Comparison of ENCODE assay signal across 9 cellular contexts in genomic region chr16:25051446-25052160, GRCh38. TPM values are rescaled to one million over a fixed set of nuclear protein-coding genes. Genes with fewer than 3 reads are reported as not detected.
DNase-seq lines count a peak whose midpoint lies in the region; ATAC-seq and TF ChIP-seq lines count a peak whose summit lies in the region.
"Had no signal": no experiment of that assay in that cellular context is flagged by ENCODE, and none has a peak within 500 bp of the region (broad histone marks: within the 10 kb centered on the region; RNA-seq: fewer than 3 reads in every experiment).

No MANE protein-coding gene starts in this region.

- TF ChIP-seq CTCF in Caco-2 (IDR thresholded peaks at IDR 0.05; ENCODE audit: insufficient read depth in 1 of 2, low read depth in 1 of 2, low read length in 1 of 2, severe bottlenecking in 1 of 2, unreplicated experiment in 1 of 2) (no peak), PC-3 (conservative IDR thresholded peaks at IDR 0.05; ENCODE audit: low read depth, low read length) (no peak), endodermal cell (conservative IDR thresholded peaks at IDR 0.05) (no peak), neural progenitor cell (IDR thresholded peaks at IDR 0.05) (no peak), BE2C (IDR thresholded peaks at IDR 0.05; ENCODE audit: low read depth, low read length) (no peak)

- H3K4me3 ChIP-seq in Caco-2 (ENCODE audit: low read depth, low read length) (no peak overlapping the region), PC-3 (ENCODE audit: low read length) (peak overlapping the region; percentile 40; the same call in 1 of the 2 replicates), endodermal cell (ENCODE audit: low read length) (no peak overlapping the region), neural progenitor cell (no peak overlapping the region), BE2C (ENCODE audit: low read depth, low read length) (no peak overlapping the region)

- no peaks in the 10 kb centered on the region for H3K36me3 ChIP-seq in Caco-2 (ENCODE audit: control insufficient read depth, insufficient read depth, low read length)
- no peaks in the 10 kb centered on the region for H3K36me3 ChIP-seq in PC-3 (ENCODE audit: low read depth, low read length)
- H3K36me3 ChIP-seq in endodermal cell (ENCODE audit: control insufficient read depth, insufficient read depth, low read length) = no peaks in the 10 kb centered on the region
- no peaks in the 10 kb centered on the region for H3K36me3 ChIP-seq in neural progenitor cell
- no peaks in the 10 kb centered on the region for H3K36me3 ChIP-seq in BE2C

- peak overlapping the region; percentile 43 for H3K27ac Mint-ChIP-seq in Caco-2 (ENCODE audit: unreplicated experiment)
- peak overlapping the region; percentile 50 for H3K27ac Mint-ChIP-seq in endodermal cell
- peak overlapping the region; percentile 22 for H3K27ac Mint-ChIP-seq in neural progenitor cell

- no TSS peak for BruUV-seq in Caco-2 (replicated peaks; lab: Mats Ljungman, UMichigan)
- BruUV-seq in PC-3 (replicated peaks; lab: Mats Ljungman, UMichigan) = no TSS peak

- CTCF ChIA-PET in Caco-2 (lab: Charles Lee) = no interaction called here
- CTCF ChIA-PET in PC-3 (lab: Charles Lee) = no interaction called here

- H3K9me3 Mint-ChIP-seq in Caco-2 (ENCODE audit: unreplicated experiment) (no peaks in the 10 kb centered on the region), endodermal cell (no peaks in the 10 kb centered on the region), neural progenitor cell (no peaks in the 10 kb centered on the region)

- 52 to 67% methylated on average over 5 to 6 of the region's 7 CpGs for WGBS in endodermal cell (ENCODE audit: insufficient coverage in 1 of 2, insufficient read length in 1 of 2), 2 experiments

- H3K27ac ChIP-seq in PC-3 (ENCODE audit: low read length) = peak overlapping the region; percentile 25
- no peak overlapping the region for H3K27ac ChIP-seq in endodermal cell (ENCODE audit: low read depth, low read length)
- no peak overlapping the region for H3K27ac ChIP-seq in neural progenitor cell

- H3K27me3 ChIP-seq in Caco-2 (replicated peaks; ENCODE audit: control insufficient read depth, insufficient read depth, low read length) (no peaks in the 10 kb centered on the region), PC-3 (ENCODE audit: low read length) (no peaks in the 10 kb centered on the region), endodermal cell (ENCODE audit: control insufficient read depth, insufficient read depth, low read length, poor library complexity, severe bottlenecking) (no peaks in the 10 kb centered on the region), neural progenitor cell (no peaks in the 10 kb centered on the region), BE2C (no peaks in the 10 kb centered on the region)

- H3K27me3 Mint-ChIP-seq in Caco-2 (ENCODE audit: insufficient read depth, unreplicated experiment) (no peaks in the 10 kb centered on the region), endodermal cell (ENCODE audit: insufficient read depth) (no peaks in the 10 kb centered on the region), neural progenitor cell (ENCODE audit: insufficient read depth, low read depth) (peaks cover 5% of the 10 kb centered on the region)

- no peaks in the 10 kb centered on the region for H3K9me2 ChIP-seq in PC-3 (replicated peaks; ENCODE audit: low read length)

- peak overlapping the region; percentile 52 for H3K4me3 Mint-ChIP-seq in Caco-2 (ENCODE audit: unreplicated experiment)
- H3K4me3 Mint-ChIP-seq in endodermal cell = no peak overlapping the region
- H3K4me3 Mint-ChIP-seq in neural progenitor cell = no peak overlapping the region

- peak overlapping the region; percentile 65 for H3K9ac ChIP-seq in PC-3 (ENCODE audit: low read length)
- no peak overlapping the region for H3K9ac ChIP-seq in endodermal cell (ENCODE audit: extremely low read depth, low read length, poor library complexity, severe bottlenecking)
- no peak overlapping the region for H3K9ac ChIP-seq in neural progenitor cell

- POLR2A ChIA-PET in Caco-2 (lab: Charles Lee) (no interaction called here), PC-3 (lab: Charles Lee; ENCODE audit: unreplicated experiment) (interaction anchor here (0.5 kb wide), 1 partner anchor 38 kb away, joined by 3 read pairs; no protein-coding TSS in a partner anchor)

- ATAC-seq in PC-3 = no peak
- no peak for ATAC-seq in HG02885 (IDR thresholded peaks at IDR 0.05; ENCODE audit: poor library complexity, unreplicated experiment)
- no peak for ATAC-seq in HG03175 (IDR thresholded peaks at IDR 0.05; ENCODE audit: unreplicated experiment)

- no peaks in the 10 kb centered on the region for H3K79me2 ChIP-seq in PC-3 (ENCODE audit: low read length)
- H3K79me2 ChIP-seq in neural progenitor cell (ENCODE audit: low read depth) = no peaks in the 10 kb centered on the region

- peaks cover 5% of the 10 kb centered on the region for H3K36me3 Mint-ChIP-seq in Caco-2 (ENCODE audit: insufficient read depth, unreplicated experiment)
- no peaks in the 10 kb centered on the region for H3K36me3 Mint-ChIP-seq in endodermal cell (ENCODE audit: low read depth)
- H3K36me3 Mint-ChIP-seq in neural progenitor cell = no peaks in the 10 kb centered on the region

- DNase-seq in Caco-2 (no peak), PC-3 (peak; percentile 13), endodermal cell (peak; percentile 78), neural progenitor cell (ENCODE audit: low spot score) (no peak), BE2C (no peak), germinal center (ENCODE audit: low spot score) (no peak)
- DNase-seq: NCI-H526 treated with DMSO at 0.1 percent for 48 hours had no signal

- H3K4me2 ChIP-seq in PC-3 (ENCODE audit: low read length) (peak overlapping the region; percentile 72), neural progenitor cell (no peak overlapping the region)

- H3F3A ChIP-seq in PC-3 (ENCODE audit: low read length, unreplicated experiment) = no peaks in the 10 kb centered on the region
- peaks cover 4% of the 10 kb centered on the region for H3F3A ChIP-seq in neural progenitor cell (ENCODE audit: low read depth)

- peaks cover 20% of the 10 kb centered on the region for H3K4me1 Mint-ChIP-seq in Caco-2 (ENCODE audit: low read depth, unreplicated experiment)
- H3K4me1 Mint-ChIP-seq in endodermal cell = peaks cover 28% of the 10 kb centered on the region
- peaks cover 13% of the 10 kb centered on the region for H3K4me1 Mint-ChIP-seq in neural progenitor cell

- H3K9me3 ChIP-seq in Caco-2 (no peaks in the 10 kb centered on the region), PC-3 (ENCODE audit: low read length) (no peaks in the 10 kb centered on the region), endodermal cell (ENCODE audit: control insufficient read depth, low read length) (no peaks in the 10 kb centered on the region), neural progenitor cell (ENCODE audit: low read depth) (no peaks in the 10 kb centered on the region), BE2C (no peaks in the 10 kb centered on the region)

- H2AFZ ChIP-seq in PC-3 (ENCODE audit: low read length) = peak overlapping the region; percentile 36; the same call in 1 of the 2 replicates
- H2AFZ ChIP-seq in neural progenitor cell (replicated peaks) = no peak overlapping the region

- H4K20me1 ChIP-seq in PC-3 (ENCODE audit: low read length) (no peaks in the 10 kb centered on the region), neural progenitor cell (ENCODE audit: low read depth) (no peaks in the 10 kb centered on the region)

- intact Hi-C loops in Caco-2 (cut with micrococcal nuclease; ENCODE audit: unreplicated experiment) (no loop called here), PC-3 (cut with micrococcal nuclease) (no loop called here)

- H3K4me1 ChIP-seq in Caco-2 (peaks cover 33% of the 10 kb centered on the region), PC-3 (ENCODE audit: insufficient read depth, low read length) (peaks cover 34% of the 10 kb centered on the region), endodermal cell (ENCODE audit: control insufficient read depth, insufficient read depth, low read length) (peaks cover 5% of the 10 kb centered on the region), neural progenitor cell (peaks cover 4% of the 10 kb centered on the region), BE2C (peaks cover 20% of the 10 kb centered on the region)

RNA-seq across cellular contexts. Expression of gene ARHGAP17, which starts 36.4 kb away (rescaled TPM):
- total RNA-seq in Caco-2 (2022) = 134 and 142 TPM in 2 replicates
- 12.8 and 15.7 TPM in 2 replicates for total RNA-seq in PC-3 (2014; rRNA removed)
- 100 to 1,000 TPM in 1 of 2 donors, 10 to 100 TPM in 1; 95.0 to 106 TPM for total RNA-seq in endodermal cell
- 59.0 TPM for polyA plus RNA-seq in endodermal cell (2013, experiment 1 of 2)
- 53.9 TPM for polyA plus RNA-seq in endodermal cell (2013, experiment 2 of 2)
- 33.1 and 53.9 TPM in 2 replicates for total RNA-seq in neural progenitor cell (ENCODE audit: low replicate concordance)
- 54.6 TPM for polyA plus RNA-seq in BE2C (2012; ENCODE audit: insufficient read depth, insufficient read length, low read depth)

RNA-seq across cellular contexts. Expression of gene LCMT1, which starts 59.9 kb away (rescaled TPM):
- total RNA-seq in Caco-2 (2022) = 50.8 and 53.9 TPM in 2 replicates
- 30.5 and 31.0 TPM in 2 replicates for total RNA-seq in PC-3 (2014; rRNA removed)
- total RNA-seq in endodermal cell = 10 to 100 TPM; 66.9 to 68.6 TPM
- 56.3 TPM for polyA plus RNA-seq in endodermal cell (2013, experiment 1 of 2)
- polyA plus RNA-seq in endodermal cell (2013, experiment 2 of 2) = 54.9 TPM
- 69.0 and 73.4 TPM in 2 replicates for total RNA-seq in neural progenitor cell (ENCODE audit: low replicate concordance)
- polyA plus RNA-seq in BE2C (2012; ENCODE audit: insufficient read depth, insufficient read length, low read depth) = 73.7 TPM

Comparison
In these comparisons a context has a peak if more than half of its experiments do, and no peak if none do; other contexts are left out.
1. DNase-seq: peak in PC-3 (single experiment) and endodermal cell (single experiment); none in Caco-2 (0 of 2), neural progenitor cell (single experiment), BE2C (single experiment) and germinal center (single experiment).
2. Peak in every context shown above with its lines, with median percentiles within 50 percentile points of each other: H3K27ac Mint-ChIP-seq.